Comparison of ENCODE assay signal across 1 cellular context in the genomic region with DNA sequence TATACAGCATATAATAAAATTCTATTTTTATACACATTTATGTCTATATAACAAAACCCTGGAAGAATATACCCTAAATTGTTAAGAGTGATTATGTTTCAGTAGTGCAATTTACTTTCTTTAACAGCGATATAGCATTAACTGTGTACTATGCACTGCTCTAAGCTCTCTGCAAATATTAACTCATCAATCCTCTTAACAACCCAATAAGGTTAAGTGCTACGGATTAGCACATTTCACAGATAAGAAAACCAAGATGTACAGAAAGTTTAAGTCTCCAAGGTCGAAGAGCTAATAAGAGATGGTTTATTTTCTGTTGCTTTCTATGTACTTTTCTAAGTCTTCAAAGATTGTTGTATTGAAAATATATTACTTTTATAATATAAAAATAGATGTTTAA.
TF ChIP-seq lines count a peak whose summit lies in the region.

No MANE protein-coding gene starts in this region.

TF ChIP-seq in HepG2, 621 proteins besides CTCF, POLR2A, EP300 and RAD21 (continued from another document):
- peak; percentile 66; the same call in 1 of the 2 replicates for TF ChIP-seq ZNF609 (CRISPR knock-in tag; IDR thresholded peaks at IDR 0.05; ENCODE audit: borderline replicate concordance)
- no peak for TF ChIP-seq ZNF256 (CRISPR knock-in tag; conservative IDR thresholded peaks at IDR 0.05)
- no peak for TF ChIP-seq NFE2L1 (CRISPR knock-in tag; IDR thresholded peaks at IDR 0.05; ENCODE audit: borderline replicate concordance)
- no peak for TF ChIP-seq FOXA1 (IDR thresholded peaks at IDR 0.05)
- TF ChIP-seq FOXA1 (CRISPR knock-in tag; IDR thresholded peaks at IDR 0.05), result peak; percentile 40; the same call in 1 of the 2 replicates
- 0 out of 2 replicates have a peak, but pooled peaks have one; percentile 16 for TF ChIP-seq ISL2 (CRISPR knock-in tag; IDR thresholded peaks at IDR 0.05)
- TF ChIP-seq, protein P1, sequence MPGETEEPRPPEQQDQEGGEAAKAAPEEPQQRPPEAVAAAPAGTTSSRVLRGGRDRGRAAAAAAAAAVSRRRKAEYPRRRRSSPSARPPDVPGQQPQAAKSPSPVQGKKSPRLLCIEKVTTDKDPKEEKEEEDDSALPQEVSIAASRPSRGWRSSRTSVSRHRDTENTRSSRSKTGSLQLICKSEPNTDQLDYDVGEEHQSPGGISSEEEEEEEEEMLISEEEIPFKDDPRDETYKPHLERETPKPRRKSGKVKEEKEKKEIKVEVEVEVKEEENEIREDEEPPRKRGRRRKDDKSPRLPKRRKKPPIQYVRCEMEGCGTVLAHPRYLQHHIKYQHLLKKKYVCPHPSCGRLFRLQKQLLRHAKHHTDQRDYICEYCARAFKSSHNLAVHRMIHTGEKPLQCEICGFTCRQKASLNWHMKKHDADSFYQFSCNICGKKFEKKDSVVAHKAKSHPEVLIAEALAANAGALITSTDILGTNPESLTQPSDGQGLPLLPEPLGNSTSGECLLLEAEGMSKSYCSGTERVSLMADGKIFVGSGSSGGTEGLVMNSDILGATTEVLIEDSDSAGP (CRISPR knock-in tag; IDR thresholded peaks at IDR 0.05; ENCODE audit: borderline replicate concordance), result no peak
- TF ChIP-seq HHEX (CRISPR knock-in tag; IDR thresholded peaks at IDR 0.05), result peak; percentile 78; the same call in 1 of the 2 replicates
- TF ChIP-seq, protein P2, sequence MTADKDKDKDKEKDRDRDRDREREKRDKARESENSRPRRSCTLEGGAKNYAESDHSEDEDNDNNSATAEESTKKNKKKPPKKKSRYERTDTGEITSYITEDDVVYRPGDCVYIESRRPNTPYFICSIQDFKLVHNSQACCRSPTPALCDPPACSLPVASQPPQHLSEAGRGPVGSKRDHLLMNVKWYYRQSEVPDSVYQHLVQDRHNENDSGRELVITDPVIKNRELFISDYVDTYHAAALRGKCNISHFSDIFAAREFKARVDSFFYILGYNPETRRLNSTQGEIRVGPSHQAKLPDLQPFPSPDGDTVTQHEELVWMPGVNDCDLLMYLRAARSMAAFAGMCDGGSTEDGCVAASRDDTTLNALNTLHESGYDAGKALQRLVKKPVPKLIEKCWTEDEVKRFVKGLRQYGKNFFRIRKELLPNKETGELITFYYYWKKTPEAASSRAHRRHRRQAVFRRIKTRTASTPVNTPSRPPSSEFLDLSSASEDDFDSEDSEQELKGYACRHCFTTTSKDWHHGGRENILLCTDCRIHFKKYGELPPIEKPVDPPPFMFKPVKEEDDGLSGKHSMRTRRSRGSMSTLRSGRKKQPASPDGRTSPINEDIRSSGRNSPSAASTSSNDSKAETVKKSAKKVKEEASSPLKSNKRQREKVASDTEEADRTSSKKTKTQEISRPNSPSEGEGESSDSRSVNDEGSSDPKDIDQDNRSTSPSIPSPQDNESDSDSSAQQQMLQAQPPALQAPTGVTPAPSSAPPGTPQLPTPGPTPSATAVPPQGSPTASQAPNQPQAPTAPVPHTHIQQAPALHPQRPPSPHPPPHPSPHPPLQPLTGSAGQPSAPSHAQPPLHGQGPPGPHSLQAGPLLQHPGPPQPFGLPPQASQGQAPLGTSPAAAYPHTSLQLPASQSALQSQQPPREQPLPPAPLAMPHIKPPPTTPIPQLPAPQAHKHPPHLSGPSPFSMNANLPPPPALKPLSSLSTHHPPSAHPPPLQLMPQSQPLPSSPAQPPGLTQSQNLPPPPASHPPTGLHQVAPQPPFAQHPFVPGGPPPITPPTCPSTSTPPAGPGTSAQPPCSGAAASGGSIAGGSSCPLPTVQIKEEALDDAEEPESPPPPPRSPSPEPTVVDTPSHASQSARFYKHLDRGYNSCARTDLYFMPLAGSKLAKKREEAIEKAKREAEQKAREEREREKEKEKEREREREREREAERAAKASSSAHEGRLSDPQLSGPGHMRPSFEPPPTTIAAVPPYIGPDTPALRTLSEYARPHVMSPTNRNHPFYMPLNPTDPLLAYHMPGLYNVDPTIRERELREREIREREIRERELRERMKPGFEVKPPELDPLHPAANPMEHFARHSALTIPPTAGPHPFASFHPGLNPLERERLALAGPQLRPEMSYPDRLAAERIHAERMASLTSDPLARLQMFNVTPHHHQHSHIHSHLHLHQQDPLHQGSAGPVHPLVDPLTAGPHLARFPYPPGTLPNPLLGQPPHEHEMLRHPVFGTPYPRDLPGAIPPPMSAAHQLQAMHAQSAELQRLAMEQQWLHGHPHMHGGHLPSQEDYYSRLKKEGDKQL (CRISPR knock-in tag; IDR thresholded peaks at IDR 0.05; ENCODE audit: low read depth), result peak; percentile 14; the same call in 1 of the 2 replicates
- TF ChIP-seq ZNF839 (CRISPR knock-in tag; IDR thresholded peaks at IDR 0.05; ENCODE audit: borderline replicate concordance), result no peak
- no peak for TF ChIP-seq ZFP90 (CRISPR knock-in tag; IDR thresholded peaks at IDR 0.05; ENCODE audit: borderline replicate concordance)
- TF ChIP-seq, protein P3, sequence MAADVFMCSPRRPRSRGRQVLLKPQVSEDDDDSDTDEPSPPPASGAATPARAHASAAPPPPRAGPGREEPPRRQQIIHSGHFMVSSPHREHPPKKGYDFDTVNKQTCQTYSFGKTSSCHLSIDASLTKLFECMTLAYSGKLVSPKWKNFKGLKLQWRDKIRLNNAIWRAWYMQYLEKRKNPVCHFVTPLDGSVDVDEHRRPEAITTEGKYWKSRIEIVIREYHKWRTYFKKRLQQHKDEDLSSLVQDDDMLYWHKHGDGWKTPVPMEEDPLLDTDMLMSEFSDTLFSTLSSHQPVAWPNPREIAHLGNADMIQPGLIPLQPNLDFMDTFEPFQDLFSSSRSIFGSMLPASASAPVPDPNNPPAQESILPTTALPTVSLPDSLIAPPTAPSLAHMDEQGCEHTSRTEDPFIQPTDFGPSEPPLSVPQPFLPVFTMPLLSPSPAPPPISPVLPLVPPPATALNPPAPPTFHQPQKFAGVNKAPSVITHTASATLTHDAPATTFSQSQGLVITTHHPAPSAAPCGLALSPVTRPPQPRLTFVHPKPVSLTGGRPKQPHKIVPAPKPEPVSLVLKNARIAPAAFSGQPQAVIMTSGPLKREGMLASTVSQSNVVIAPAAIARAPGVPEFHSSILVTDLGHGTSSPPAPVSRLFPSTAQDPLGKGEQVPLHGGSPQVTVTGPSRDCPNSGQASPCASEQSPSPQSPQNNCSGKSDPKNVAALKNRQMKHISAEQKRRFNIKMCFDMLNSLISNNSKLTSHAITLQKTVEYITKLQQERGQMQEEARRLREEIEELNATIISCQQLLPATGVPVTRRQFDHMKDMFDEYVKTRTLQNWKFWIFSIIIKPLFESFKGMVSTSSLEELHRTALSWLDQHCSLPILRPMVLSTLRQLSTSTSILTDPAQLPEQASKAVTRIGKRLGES (CRISPR knock-in tag; IDR thresholded peaks at IDR 0.05; ENCODE audit: borderline replicate concordance), result no peak
- TF ChIP-seq TRIM22 (IDR thresholded peaks at IDR 0.05), result no peak
- TF ChIP-seq HNF4A (CRISPR knock-in tag; IDR thresholded peaks at IDR 0.05), result peak; percentile 48
- no peak for TF ChIP-seq HDAC1 (CRISPR knock-in tag; IDR thresholded peaks at IDR 0.05)
- TF ChIP-seq ZNF878 (CRISPR knock-in tag; IDR thresholded peaks at IDR 0.05), result no peak
- TF ChIP-seq ZNF615 (CRISPR knock-in tag; IDR thresholded peaks at IDR 0.05; ENCODE audit: borderline replicate concordance), result no peak
- TF ChIP-seq, protein P4, sequence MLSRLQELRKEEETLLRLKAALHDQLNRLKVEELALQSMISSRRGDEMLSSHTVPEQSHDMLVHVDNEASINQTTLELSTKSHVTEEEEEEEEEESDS (CRISPR knock-in tag; IDR thresholded peaks at IDR 0.05; ENCODE audit: borderline replicate concordance), result no peak
- TF ChIP-seq HMG20A (CRISPR knock-in tag; IDR thresholded peaks at IDR 0.05; ENCODE audit: borderline replicate concordance), result no peak
- TF ChIP-seq PITX1 (CRISPR knock-in tag; IDR thresholded peaks at IDR 0.05), result peak; percentile 62; the same call in 1 of the 2 replicates
